Comparison of ENCODE assay signal across 1 cellular context in genomic region chr7:39623312-39624201, GRCh38.
TF ChIP-seq lines count a peak whose summit lies in the region.

A gene with protein sequence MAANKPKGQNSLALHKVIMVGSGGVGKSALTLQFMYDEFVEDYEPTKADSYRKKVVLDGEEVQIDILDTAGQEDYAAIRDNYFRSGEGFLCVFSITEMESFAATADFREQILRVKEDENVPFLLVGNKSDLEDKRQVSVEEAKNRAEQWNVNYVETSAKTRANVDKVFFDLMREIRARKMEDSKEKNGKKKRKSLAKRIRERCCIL (plus strand): TSS chr7:39623572. CDS start chr7:39686668, 63,096 bp downstream.

TF ChIP-seq in WTC11, 78 proteins besides CTCF, POLR2A, EP300 and RAD21 (continued from another document and continues in another):
- TF ChIP-seq, protein P1, sequence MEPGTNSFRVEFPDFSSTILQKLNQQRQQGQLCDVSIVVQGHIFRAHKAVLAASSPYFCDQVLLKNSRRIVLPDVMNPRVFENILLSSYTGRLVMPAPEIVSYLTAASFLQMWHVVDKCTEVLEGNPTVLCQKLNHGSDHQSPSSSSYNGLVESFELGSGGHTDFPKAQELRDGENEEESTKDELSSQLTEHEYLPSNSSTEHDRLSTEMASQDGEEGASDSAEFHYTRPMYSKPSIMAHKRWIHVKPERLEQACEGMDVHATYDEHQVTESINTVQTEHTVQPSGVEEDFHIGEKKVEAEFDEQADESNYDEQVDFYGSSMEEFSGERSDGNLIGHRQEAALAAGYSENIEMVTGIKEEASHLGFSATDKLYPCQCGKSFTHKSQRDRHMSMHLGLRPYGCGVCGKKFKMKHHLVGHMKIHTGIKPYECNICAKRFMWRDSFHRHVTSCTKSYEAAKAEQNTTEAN (CRISPR knock-in tag; IDR thresholded peaks at IDR 0.05) = peak; percentile 72
- TF ChIP-seq, protein P2, sequence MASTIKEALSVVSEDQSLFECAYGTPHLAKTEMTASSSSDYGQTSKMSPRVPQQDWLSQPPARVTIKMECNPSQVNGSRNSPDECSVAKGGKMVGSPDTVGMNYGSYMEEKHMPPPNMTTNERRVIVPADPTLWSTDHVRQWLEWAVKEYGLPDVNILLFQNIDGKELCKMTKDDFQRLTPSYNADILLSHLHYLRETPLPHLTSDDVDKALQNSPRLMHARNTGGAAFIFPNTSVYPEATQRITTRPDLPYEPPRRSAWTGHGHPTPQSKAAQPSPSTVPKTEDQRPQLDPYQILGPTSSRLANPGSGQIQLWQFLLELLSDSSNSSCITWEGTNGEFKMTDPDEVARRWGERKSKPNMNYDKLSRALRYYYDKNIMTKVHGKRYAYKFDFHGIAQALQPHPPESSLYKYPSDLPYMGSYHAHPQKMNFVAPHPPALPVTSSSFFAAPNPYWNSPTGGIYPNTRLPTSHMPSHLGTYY (CRISPR knock-in tag; IDR thresholded peaks at IDR 0.05) = no peak
- TF ChIP-seq TCF7 (CRISPR knock-in tag; IDR thresholded peaks at IDR 0.05; ENCODE audit: low read depth) (no peak), USF1 (CRISPR knock-in tag; IDR thresholded peaks at IDR 0.05) (no peak), ESRRA (CRISPR knock-in tag; IDR thresholded peaks at IDR 0.05; ENCODE audit: borderline replicate concordance) (0 out of 2 replicates have a peak, but pooled peaks have one; percentile 46), PREB (CRISPR knock-in tag; IDR thresholded peaks at IDR 0.05; ENCODE audit: borderline replicate concordance) (no peak), ZNF232 (CRISPR knock-in tag; IDR thresholded peaks at IDR 0.05) (peak; percentile 39; the same call in 1 of the 2 replicates), OVOL2 (CRISPR knock-in tag; IDR thresholded peaks at IDR 0.05; ENCODE audit: borderline replicate concordance) (no peak), ZNF423 (CRISPR knock-in tag; IDR thresholded peaks at IDR 0.05) (0 out of 2 replicates have a peak, but pooled peaks have one; percentile 9), GRHL2 (CRISPR knock-in tag; IDR thresholded peaks at IDR 0.05; ENCODE audit: insufficient replicate concordance, severe bottlenecking) (no peak), GABPB1 (CRISPR knock-in tag; IDR thresholded peaks at IDR 0.05) (peak; percentile 55; the same call in 1 of the 2 replicates), SMAD4 (CRISPR knock-in tag; IDR thresholded peaks at IDR 0.05) (no peak), KAT7 (CRISPR knock-in tag; IDR thresholded peaks at IDR 0.05; ENCODE audit: borderline replicate concordance) (peak; percentile 90; the same call in 1 of the 2 replicates), EMX1 (CRISPR knock-in tag; IDR thresholded peaks at IDR 0.05) (no peak; the same call in 1 of the 2 replicates), TEAD1 (CRISPR knock-in tag; IDR thresholded peaks at IDR 0.05) (0 out of 2 replicates have a peak, but pooled peaks have one; percentile 48), E2F4 (CRISPR knock-in tag; IDR thresholded peaks at IDR 0.05; ENCODE audit: borderline replicate concordance, low read depth) (peak; percentile 40; the same call in 1 of the 2 replicates), FOXP1 (CRISPR knock-in tag; IDR thresholded peaks at IDR 0.05; ENCODE audit: borderline replicate concordance) (peak; percentile 85; the same call in 1 of the 2 replicates), CBFB (CRISPR knock-in tag; IDR thresholded peaks at IDR 0.05; ENCODE audit: low read depth) (no peak), TP53 (CRISPR knock-in tag; IDR thresholded peaks at IDR 0.05) (peak; percentile 84; the same call in 1 of the 2 replicates), ATF2 (CRISPR knock-in tag; IDR thresholded peaks at IDR 0.05; ENCODE audit: borderline replicate concordance, low read depth) (no peak), ZNF263 (CRISPR knock-in tag; IDR thresholded peaks at IDR 0.05; ENCODE audit: low read depth) (peak; percentile 100), CREB1 (CRISPR knock-in tag; IDR thresholded peaks at IDR 0.05) (no peak), JUN (CRISPR knock-in tag; IDR thresholded peaks at IDR 0.05) (no peak), ZNF317 (CRISPR knock-in tag; IDR thresholded peaks at IDR 0.05; ENCODE audit: borderline replicate concordance, low read depth) (no peak), ZNF416 (CRISPR knock-in tag; IDR thresholded peaks at IDR 0.05) (no peak), NR2C2 (CRISPR knock-in tag; IDR thresholded peaks at IDR 0.05) (peak; percentile 92), ZNF121 (CRISPR knock-in tag; IDR thresholded peaks at IDR 0.05) (no peak), SP1 (CRISPR knock-in tag; conservative IDR thresholded peaks at IDR 0.05) (peak; percentile 79; the same call in 1 of the 2 replicates), MXD4 (CRISPR knock-in tag; IDR thresholded peaks at IDR 0.05; ENCODE audit: borderline replicate concordance) (no peak), NFYB (CRISPR knock-in tag; conservative IDR thresholded peaks at IDR 0.05; ENCODE audit: low read depth) (no peak; the same call in 1 of the 2 replicates), ETV6 (CRISPR knock-in tag; IDR thresholded peaks at IDR 0.05) (no peak)
- TF ChIP-seq, protein P3, sequence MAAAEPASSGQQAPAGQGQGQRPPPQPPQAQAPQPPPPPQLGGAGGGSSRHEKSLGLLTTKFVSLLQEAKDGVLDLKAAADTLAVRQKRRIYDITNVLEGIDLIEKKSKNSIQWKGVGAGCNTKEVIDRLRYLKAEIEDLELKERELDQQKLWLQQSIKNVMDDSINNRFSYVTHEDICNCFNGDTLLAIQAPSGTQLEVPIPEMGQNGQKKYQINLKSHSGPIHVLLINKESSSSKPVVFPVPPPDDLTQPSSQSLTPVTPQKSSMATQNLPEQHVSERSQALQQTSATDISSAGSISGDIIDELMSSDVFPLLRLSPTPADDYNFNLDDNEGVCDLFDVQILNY (CRISPR knock-in tag; IDR thresholded peaks at IDR 0.05) = no peak
- TF ChIP-seq, protein P4, sequence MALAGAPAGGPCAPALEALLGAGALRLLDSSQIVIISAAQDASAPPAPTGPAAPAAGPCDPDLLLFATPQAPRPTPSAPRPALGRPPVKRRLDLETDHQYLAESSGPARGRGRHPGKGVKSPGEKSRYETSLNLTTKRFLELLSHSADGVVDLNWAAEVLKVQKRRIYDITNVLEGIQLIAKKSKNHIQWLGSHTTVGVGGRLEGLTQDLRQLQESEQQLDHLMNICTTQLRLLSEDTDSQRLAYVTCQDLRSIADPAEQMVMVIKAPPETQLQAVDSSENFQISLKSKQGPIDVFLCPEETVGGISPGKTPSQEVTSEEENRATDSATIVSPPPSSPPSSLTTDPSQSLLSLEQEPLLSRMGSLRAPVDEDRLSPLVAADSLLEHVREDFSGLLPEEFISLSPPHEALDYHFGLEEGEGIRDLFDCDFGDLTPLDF (CRISPR knock-in tag; IDR thresholded peaks at IDR 0.05) = no peak
- TF ChIP-seq, protein P5, sequence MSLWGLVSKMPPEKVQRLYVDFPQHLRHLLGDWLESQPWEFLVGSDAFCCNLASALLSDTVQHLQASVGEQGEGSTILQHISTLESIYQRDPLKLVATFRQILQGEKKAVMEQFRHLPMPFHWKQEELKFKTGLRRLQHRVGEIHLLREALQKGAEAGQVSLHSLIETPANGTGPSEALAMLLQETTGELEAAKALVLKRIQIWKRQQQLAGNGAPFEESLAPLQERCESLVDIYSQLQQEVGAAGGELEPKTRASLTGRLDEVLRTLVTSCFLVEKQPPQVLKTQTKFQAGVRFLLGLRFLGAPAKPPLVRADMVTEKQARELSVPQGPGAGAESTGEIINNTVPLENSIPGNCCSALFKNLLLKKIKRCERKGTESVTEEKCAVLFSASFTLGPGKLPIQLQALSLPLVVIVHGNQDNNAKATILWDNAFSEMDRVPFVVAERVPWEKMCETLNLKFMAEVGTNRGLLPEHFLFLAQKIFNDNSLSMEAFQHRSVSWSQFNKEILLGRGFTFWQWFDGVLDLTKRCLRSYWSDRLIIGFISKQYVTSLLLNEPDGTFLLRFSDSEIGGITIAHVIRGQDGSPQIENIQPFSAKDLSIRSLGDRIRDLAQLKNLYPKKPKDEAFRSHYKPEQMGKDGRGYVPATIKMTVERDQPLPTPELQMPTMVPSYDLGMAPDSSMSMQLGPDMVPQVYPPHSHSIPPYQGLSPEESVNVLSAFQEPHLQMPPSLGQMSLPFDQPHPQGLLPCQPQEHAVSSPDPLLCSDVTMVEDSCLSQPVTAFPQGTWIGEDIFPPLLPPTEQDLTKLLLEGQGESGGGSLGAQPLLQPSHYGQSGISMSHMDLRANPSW (CRISPR knock-in tag; conservative IDR thresholded peaks at IDR 0.05; ENCODE audit: low read depth) = no peak
- TF ChIP-seq, protein P6, sequence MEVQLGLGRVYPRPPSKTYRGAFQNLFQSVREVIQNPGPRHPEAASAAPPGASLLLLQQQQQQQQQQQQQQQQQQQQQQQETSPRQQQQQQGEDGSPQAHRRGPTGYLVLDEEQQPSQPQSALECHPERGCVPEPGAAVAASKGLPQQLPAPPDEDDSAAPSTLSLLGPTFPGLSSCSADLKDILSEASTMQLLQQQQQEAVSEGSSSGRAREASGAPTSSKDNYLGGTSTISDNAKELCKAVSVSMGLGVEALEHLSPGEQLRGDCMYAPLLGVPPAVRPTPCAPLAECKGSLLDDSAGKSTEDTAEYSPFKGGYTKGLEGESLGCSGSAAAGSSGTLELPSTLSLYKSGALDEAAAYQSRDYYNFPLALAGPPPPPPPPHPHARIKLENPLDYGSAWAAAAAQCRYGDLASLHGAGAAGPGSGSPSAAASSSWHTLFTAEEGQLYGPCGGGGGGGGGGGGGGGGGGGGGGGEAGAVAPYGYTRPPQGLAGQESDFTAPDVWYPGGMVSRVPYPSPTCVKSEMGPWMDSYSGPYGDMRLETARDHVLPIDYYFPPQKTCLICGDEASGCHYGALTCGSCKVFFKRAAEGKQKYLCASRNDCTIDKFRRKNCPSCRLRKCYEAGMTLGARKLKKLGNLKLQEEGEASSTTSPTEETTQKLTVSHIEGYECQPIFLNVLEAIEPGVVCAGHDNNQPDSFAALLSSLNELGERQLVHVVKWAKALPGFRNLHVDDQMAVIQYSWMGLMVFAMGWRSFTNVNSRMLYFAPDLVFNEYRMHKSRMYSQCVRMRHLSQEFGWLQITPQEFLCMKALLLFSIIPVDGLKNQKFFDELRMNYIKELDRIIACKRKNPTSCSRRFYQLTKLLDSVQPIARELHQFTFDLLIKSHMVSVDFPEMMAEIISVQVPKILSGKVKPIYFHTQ (CRISPR knock-in tag; IDR thresholded peaks at IDR 0.05) = no peak
- TF ChIP-seq, protein P7, sequence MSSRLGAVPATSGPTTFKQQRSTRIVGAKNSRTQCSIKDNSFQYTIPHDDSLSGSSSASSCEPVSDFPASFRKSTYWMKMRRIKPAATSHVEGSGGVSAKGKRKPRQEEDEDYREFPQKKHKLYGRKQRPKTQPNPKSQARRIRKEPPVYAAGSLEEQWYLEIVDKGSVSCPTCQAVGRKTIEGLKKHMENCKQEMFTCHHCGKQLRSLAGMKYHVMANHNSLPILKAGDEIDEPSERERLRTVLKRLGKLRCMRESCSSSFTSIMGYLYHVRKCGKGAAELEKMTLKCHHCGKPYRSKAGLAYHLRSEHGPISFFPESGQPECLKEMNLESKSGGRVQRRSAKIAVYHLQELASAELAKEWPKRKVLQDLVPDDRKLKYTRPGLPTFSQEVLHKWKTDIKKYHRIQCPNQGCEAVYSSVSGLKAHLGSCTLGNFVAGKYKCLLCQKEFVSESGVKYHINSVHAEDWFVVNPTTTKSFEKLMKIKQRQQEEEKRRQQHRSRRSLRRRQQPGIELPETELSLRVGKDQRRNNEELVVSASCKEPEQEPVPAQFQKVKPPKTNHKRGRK (CRISPR knock-in tag; IDR thresholded peaks at IDR 0.05; ENCODE audit: borderline replicate concordance) = no peak
- TF ChIP-seq, protein P8, sequence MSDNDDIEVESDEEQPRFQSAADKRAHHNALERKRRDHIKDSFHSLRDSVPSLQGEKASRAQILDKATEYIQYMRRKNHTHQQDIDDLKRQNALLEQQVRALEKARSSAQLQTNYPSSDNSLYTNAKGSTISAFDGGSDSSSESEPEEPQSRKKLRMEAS (CRISPR knock-in tag; IDR thresholded peaks at IDR 0.05) = 0 out of 2 replicates have a peak, but pooled peaks have one; percentile 17
- TF ChIP-seq, protein P9, sequence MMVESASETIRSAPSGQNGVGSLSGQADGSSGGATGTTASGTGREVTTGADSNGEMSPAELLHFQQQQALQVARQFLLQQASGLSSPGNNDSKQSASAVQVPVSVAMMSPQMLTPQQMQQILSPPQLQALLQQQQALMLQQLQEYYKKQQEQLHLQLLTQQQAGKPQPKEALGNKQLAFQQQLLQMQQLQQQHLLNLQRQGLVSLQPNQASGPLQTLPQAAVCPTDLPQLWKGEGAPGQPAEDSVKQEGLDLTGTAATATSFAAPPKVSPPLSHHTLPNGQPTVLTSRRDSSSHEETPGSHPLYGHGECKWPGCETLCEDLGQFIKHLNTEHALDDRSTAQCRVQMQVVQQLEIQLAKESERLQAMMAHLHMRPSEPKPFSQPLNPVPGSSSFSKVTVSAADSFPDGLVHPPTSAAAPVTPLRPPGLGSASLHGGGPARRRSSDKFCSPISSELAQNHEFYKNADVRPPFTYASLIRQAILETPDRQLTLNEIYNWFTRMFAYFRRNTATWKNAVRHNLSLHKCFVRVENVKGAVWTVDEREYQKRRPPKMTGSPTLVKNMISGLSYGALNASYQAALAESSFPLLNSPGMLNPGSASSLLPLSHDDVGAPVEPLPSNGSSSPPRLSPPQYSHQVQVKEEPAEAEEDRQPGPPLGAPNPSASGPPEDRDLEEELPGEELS (CRISPR knock-in tag; IDR thresholded peaks at IDR 0.05) = 0 out of 2 replicates have a peak, but pooled peaks have one; percentile 36
